In genomic region chr12:388012-388411, GRCh38 we compare ENCODE assay signal across 8 cellular contexts. TPM values are rescaled to one million over a fixed set of nuclear protein-coding genes. Genes with fewer than 3 reads are reported as not detected.
DNase-seq lines count a peak whose midpoint lies in the region; ATAC-seq, FAIRE-seq and TF ChIP-seq lines count a peak whose summit lies in the region.

No MANE protein-coding gene starts in this region.

- no peak for ATAC-seq in CD8-positive, alpha-beta T cell

- no peak for DNase-seq in CD8-positive, alpha-beta T cell
- DNase-seq in endothelial cell of umbilical vein (ENCODE audit: low read depth, low spot score), result no peak
- DNase-seq in osteoblast (ENCODE audit: insufficient read length, low spot score, missing footprints), result no peak
- DNase-seq in activated effector memory CD4-positive, alpha-beta T cell treated with anti-CD3 and anti-CD28 coated beads, Interleukin-2, amount 50 U/mL, for 16 hours, result no peak
- DNase-seq in NCI-H2196 treated with DMSO at 0.1 percent for 48 hours (lab: John Stamatoyannopoulos, UW; ENCODE audit: unreplicated experiment), result no peak
- no peak for DNase-seq in NOMO-1 (lab: John Stamatoyannopoulos, UW; ENCODE audit: unreplicated experiment in 2 of 2)
- DNase-seq in AG08395 (ENCODE audit: low spot score), result no peak

- peaks cover 28% of the 10 kb centered on the region for H4K20me1 ChIP-seq in OCI-LY3 (ENCODE audit: insufficient read depth, low read length)
- H4K20me1 ChIP-seq in endothelial cell of umbilical vein (replicated peaks; ENCODE audit: control insufficient read depth, extremely low read depth, insufficient read depth, low read length), result peaks cover 2% of the 10 kb centered on the region
- peaks cover 30% of the 10 kb centered on the region for H4K20me1 ChIP-seq in osteoblast (ENCODE audit: insufficient read depth, low read length)

- H3K4me1 ChIP-seq in CD8-positive, alpha-beta T cell (ENCODE audit: insufficient read depth, low read length), result peaks cover 45% of the 10 kb centered on the region
- H3K4me1 ChIP-seq in OCI-LY3 (ENCODE audit: low read length), result peaks cover 24% of the 10 kb centered on the region
- peaks cover 27% of the 10 kb centered on the region for H3K4me1 ChIP-seq in endothelial cell of umbilical vein (ENCODE audit: control insufficient read depth, extremely low read depth, insufficient read depth, low read length)
- peaks cover 17% of the 10 kb centered on the region for H3K4me1 ChIP-seq in osteoblast (ENCODE audit: insufficient read depth, low read length)

- peaks cover 14% of the 10 kb centered on the region for H3K36me3 ChIP-seq in CD8-positive, alpha-beta T cell (ENCODE audit: insufficient read depth, low read length)
- peaks cover 19% of the 10 kb centered on the region for H3K36me3 ChIP-seq in OCI-LY3 (replicated peaks; ENCODE audit: low read depth, low read length)
- H3K36me3 ChIP-seq in endothelial cell of umbilical vein (ENCODE audit: control insufficient read depth in 2 of 2, extremely low read depth in 1 of 2, insufficient read depth in 2 of 2, low read length in 2 of 2), result peaks cover 8 to 9% of the 10 kb centered on the region in 2 experiments
- peaks cover 18% of the 10 kb centered on the region for H3K36me3 ChIP-seq in osteoblast (ENCODE audit: insufficient read depth, low read length)

- TF ChIP-seq CTCF in CD8-positive, alpha-beta T cell (IDR thresholded peaks at IDR 0.05), result no peak
- no peak for TF ChIP-seq CTCF in OCI-LY3 (IDR thresholded peaks at IDR 0.05; ENCODE audit: low read depth, low read length)
- TF ChIP-seq CTCF in endothelial cell of umbilical vein (IDR thresholded peaks at IDR 0.05; ENCODE audit: extremely low read depth in 1 of 2, insufficient read depth in 1 of 2, low read depth in 1 of 2, low read length in 2 of 2), result no peak
- no peak for TF ChIP-seq CTCF in osteoblast (IDR thresholded peaks at IDR 0.05; ENCODE audit: extremely low read depth, low read depth, low read length)

- intact Hi-C loops in CD8-positive, alpha-beta T cell (cut with DNase I, micrococcal nuclease), result loop anchor here (5.0 kb wide), 6 partner anchors 364 to 1614 kb away; partner anchors contain the start of genes DCP1B (in 1 of the 2), ERC1 (in 1 of the 2), FBXL14 (in 1 of the 2) and RAD52 (in 1 of the 2)
- intact Hi-C loops in endothelial cell of umbilical vein (cut with micrococcal nuclease), result loop anchor here (1.0 kb wide), 1 partner anchor 13 kb away; the partner anchor contains the start of gene CCDC77

- H3K9me1 ChIP-seq in endothelial cell of umbilical vein (replicated peaks; ENCODE audit: control insufficient read depth, extremely low read depth, insufficient read depth, low read length), result no peaks in the 10 kb centered on the region

- H3K4me1 Mint-ChIP-seq in CD8-positive, alpha-beta T cell (ENCODE audit: low read depth), result peaks cover 46% of the 10 kb centered on the region

- H3K4me2 ChIP-seq in OCI-LY3 (ENCODE audit: low read length) (peak overlapping the region; percentile 91), endothelial cell of umbilical vein (ENCODE audit: insufficient read depth, low read length) (peak overlapping the region; percentile 95), osteoblast (ENCODE audit: insufficient read depth, low read length) (peak overlapping the region; percentile 95)

- H3K27me3 Mint-ChIP-seq in CD8-positive, alpha-beta T cell (ENCODE audit: low read depth), result no peaks in the 10 kb centered on the region

- CTCF ChIA-PET in CD8-positive, alpha-beta T cell (lab: Charles Lee), result no interaction called here
- CTCF ChIA-PET in endothelial cell of umbilical vein (lab: Charles Lee), result no interaction called here

- dilution Hi-C loops in endothelial cell of umbilical vein (cut with MboI; ENCODE audit: extremely low pct_ligation_motif_present, low sequenced_read_pairs), result no loop called here

- H3K4me3 ChIP-seq in CD8-positive, alpha-beta T cell (ENCODE audit: low read depth, low read length), result peak overlapping the region; percentile 91
- H3K4me3 ChIP-seq in OCI-LY3 (ENCODE audit: low read length) (peak overlapping the region; percentile 96), endothelial cell of umbilical vein (replicated peaks in 1 of 3; ENCODE audit: insufficient read depth in 1 of 3, low read depth in 1 of 3, low read length in 3 of 3) (peak overlapping the region; percentile 67 to 96 (median 72)), osteoblast (ENCODE audit: insufficient read depth, low read length) (peak overlapping the region; percentile 90)

- H3K27ac ChIP-seq in CD8-positive, alpha-beta T cell (ENCODE audit: low read depth, low read length), result peak overlapping the region; percentile 90
- H3K27ac ChIP-seq in OCI-LY3 (ENCODE audit: low read length), result peak overlapping the region; percentile 90
- peak overlapping the region; percentile 58 for H3K27ac ChIP-seq in endothelial cell of umbilical vein (ENCODE audit: insufficient read depth, low read depth, low read length)
- H3K27ac ChIP-seq in osteoblast (ENCODE audit: low read depth, low read length), result peak overlapping the region; percentile 83

- TF ChIP-seq POLR2A in endothelial cell of umbilical vein (IDR thresholded peaks at IDR 0.05; ENCODE audit: low read depth, low read length), result no peak

- H3K27me3 ChIP-seq in CD8-positive, alpha-beta T cell (ENCODE audit: insufficient read depth, low read length), result no peaks in the 10 kb centered on the region
- H3K27me3 ChIP-seq in OCI-LY3 (ENCODE audit: low read depth, low read length) (no peaks in the 10 kb centered on the region), endothelial cell of umbilical vein (ENCODE audit: control insufficient read depth in 2 of 2, insufficient read depth in 2 of 2, low read length in 2 of 2) (no peaks in the 10 kb centered on the region), osteoblast (ENCODE audit: insufficient read depth, low read length) (no peaks in the 10 kb centered on the region)

- H3K9me3 ChIP-seq in CD8-positive, alpha-beta T cell (ENCODE audit: low read length), result no peaks in the 10 kb centered on the region
- no peaks in the 10 kb centered on the region for H3K9me3 ChIP-seq in OCI-LY3 (ENCODE audit: insufficient read depth, low read length)
- no peaks in the 10 kb centered on the region for H3K9me3 ChIP-seq in endothelial cell of umbilical vein (replicated peaks; ENCODE audit: control insufficient read depth, insufficient read depth, low read length)
- no peaks in the 10 kb centered on the region for H3K9me3 ChIP-seq in osteoblast (ENCODE audit: low read depth, low read length)

- peak overlapping the region; percentile 93 for H3K4me3 Mint-ChIP-seq in CD8-positive, alpha-beta T cell

- H3K79me2 ChIP-seq in OCI-LY3 (ENCODE audit: low read length) (peaks cover 61% of the 10 kb centered on the region), endothelial cell of umbilical vein (ENCODE audit: control insufficient read depth, insufficient read depth, low read length) (peaks cover 51% of the 10 kb centered on the region), osteoblast (ENCODE audit: insufficient read depth, low read length) (peaks cover 59% of the 10 kb centered on the region)

- BruUV-seq in endothelial cell of umbilical vein (replicated peaks; lab: Mats Ljungman, UMichigan), result no TSS peak

- H3K9ac ChIP-seq in OCI-LY3 (ENCODE audit: low read length), result peak overlapping the region; percentile 97
- H3K9ac ChIP-seq in endothelial cell of umbilical vein (replicated peaks; ENCODE audit: extremely low read depth, insufficient read depth, low read length), result peak overlapping the region; percentile 85

- POLR2A ChIA-PET in CD8-positive, alpha-beta T cell (lab: Charles Lee), result interaction anchor here (1.1 to 2.9 kb wide), 4 partner anchors 8 to 364 kb away, joined by 3 to 35 read pairs (median 8); partner anchors contain the start of genes CCDC77 and WNK1
- POLR2A ChIA-PET in endothelial cell of umbilical vein (lab: Charles Lee), result no interaction called here

- H3K36me3 Mint-ChIP-seq in CD8-positive, alpha-beta T cell, result peaks cover 39% of the 10 kb centered on the region

- FAIRE-seq in endothelial cell of umbilical vein (lab: Jason Lieb, UNC), result no peak

- no peaks in the 10 kb centered on the region for H3K9me3 Mint-ChIP-seq in CD8-positive, alpha-beta T cell

- H2AFZ ChIP-seq in OCI-LY3 (ENCODE audit: low read depth, low read length) (no peak overlapping the region), endothelial cell of umbilical vein (ENCODE audit: low read depth, low read length) (no peak overlapping the region), osteoblast (ENCODE audit: low read length) (no peak overlapping the region)

- peak overlapping the region; percentile 98 for H3K27ac Mint-ChIP-seq in CD8-positive, alpha-beta T cell

TF ChIP-seq in endothelial cell of umbilical vein, 7 proteins besides CTCF, POLR2A, EP300 and RAD21 (continues in another document):
- TF ChIP-seq MYC (IDR thresholded peaks at IDR 0.05; ENCODE audit: low read depth, low read length) (no peak), MAX (IDR thresholded peaks at IDR 0.05; ENCODE audit: insufficient read depth, insufficient read length) (no peak), POLR2AphosphoS5 (IDR thresholded peaks at IDR 0.05; ENCODE audit: insufficient read depth, low read depth, low read length) (no peak), EZH2 (IDR thresholded peaks at IDR 0.05; ENCODE audit: borderline replicate concordance, low read depth, low read length, severe bottlenecking) (no peak)

RNA-seq across cellular contexts. Expression of gene KDM5A, which starts 1.1 kb away (rescaled TPM):
- 100 to 1,000 TPM; 144 to 145 TPM for total RNA-seq in CD8-positive, alpha-beta T cell
- 61.0 and 71.5 TPM in 2 replicates for total RNA-seq in endothelial cell of umbilical vein
- 11.7 and 12.6 TPM in 2 replicates for polyA plus RNA-seq in endothelial cell of umbilical vein
- polyA plus RNA-seq in endothelial cell of umbilical vein (2011; cell fraction: cytosol; rRNA removed), result 10.3 and 11.0 TPM in 2 replicates
- polyA plus RNA-seq in endothelial cell of umbilical vein (2011; cell fraction: nucleus; rRNA removed), result 36.1 and 45.7 TPM in 2 replicates
- 26.6 and 30.6 TPM in 2 replicates for polyA plus RNA-seq in endothelial cell of umbilical vein (2012)
- 104 and 113 TPM in 2 replicates for polyA minus RNA-seq in endothelial cell of umbilical vein
- 47.1 TPM for polyA minus RNA-seq in endothelial cell of umbilical vein (2011; cell fraction: cytosol; rRNA and poly(A)+ RNA removed)
- polyA minus RNA-seq in endothelial cell of umbilical vein (2011; cell fraction: nucleus; rRNA and poly(A)+ RNA removed), result 107 and 132 TPM in 2 replicates
- total RNA-seq in osteoblast, result 62.8 and 75.3 TPM in 2 replicates

RNA-seq across cellular contexts. Expression of gene CCDC77, which starts 13.4 kb away (rescaled TPM):
- 1 to 10 TPM; 2.8 to 5.2 TPM for total RNA-seq in CD8-positive, alpha-beta T cell
- 12.9 and 13.5 TPM in 2 replicates for total RNA-seq in endothelial cell of umbilical vein
- 2.6 and 4.1 TPM in 2 replicates for polyA plus RNA-seq in endothelial cell of umbilical vein
- polyA plus RNA-seq in endothelial cell of umbilical vein (2011; cell fraction: cytosol; rRNA removed), result 6.0 and 6.9 TPM in 2 replicates
- polyA plus RNA-seq in endothelial cell of umbilical vein (2011; cell fraction: nucleus; rRNA removed), result 11.8 and 18.8 TPM in 2 replicates
- polyA plus RNA-seq in endothelial cell of umbilical vein (2012), result 9.6 and 11.6 TPM in 2 replicates
- polyA minus RNA-seq in endothelial cell of umbilical vein, result 5.8 and 8.7 TPM in 2 replicates
- polyA minus RNA-seq in endothelial cell of umbilical vein (2011; cell fraction: cytosol; rRNA and poly(A)+ RNA removed), result 13.2 TPM
- polyA minus RNA-seq in endothelial cell of umbilical vein (2011; cell fraction: nucleus; rRNA and poly(A)+ RNA removed), result 6.6 and 9.1 TPM in 2 replicates
- total RNA-seq in osteoblast, result 9.0 and 10.6 TPM in 2 replicates
